Comparison of ENCODE assay signal across 1 cellular context in the genomic region with DNA sequence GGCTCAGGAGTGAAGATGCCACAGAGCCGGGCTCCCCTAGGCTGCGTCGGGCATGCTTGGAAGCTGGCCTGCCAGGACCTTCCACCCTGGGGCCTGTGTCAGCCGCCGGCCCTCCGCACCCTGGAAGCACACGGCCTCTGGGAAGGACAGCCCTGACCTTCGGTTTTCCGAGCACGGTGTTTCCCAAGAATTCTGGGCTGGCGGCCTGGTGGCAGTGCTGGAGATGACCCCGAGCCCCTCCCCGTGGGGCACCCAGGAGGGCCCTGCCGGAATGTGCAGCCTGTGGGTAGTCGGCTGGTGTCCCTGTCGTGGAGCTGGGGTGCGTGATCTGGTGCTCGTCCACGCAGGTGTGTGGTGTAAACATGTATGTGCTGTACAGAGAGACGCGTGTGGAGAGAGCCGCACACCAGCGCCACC.
TF ChIP-seq lines count a peak whose summit lies in the region.

No MANE protein-coding gene starts in this region.

TF ChIP-seq in HepG2, 621 proteins besides CTCF, POLR2A, EP300 and RAD21 (continued from another document and continues in another):
- TF ChIP-seq, protein P1, sequence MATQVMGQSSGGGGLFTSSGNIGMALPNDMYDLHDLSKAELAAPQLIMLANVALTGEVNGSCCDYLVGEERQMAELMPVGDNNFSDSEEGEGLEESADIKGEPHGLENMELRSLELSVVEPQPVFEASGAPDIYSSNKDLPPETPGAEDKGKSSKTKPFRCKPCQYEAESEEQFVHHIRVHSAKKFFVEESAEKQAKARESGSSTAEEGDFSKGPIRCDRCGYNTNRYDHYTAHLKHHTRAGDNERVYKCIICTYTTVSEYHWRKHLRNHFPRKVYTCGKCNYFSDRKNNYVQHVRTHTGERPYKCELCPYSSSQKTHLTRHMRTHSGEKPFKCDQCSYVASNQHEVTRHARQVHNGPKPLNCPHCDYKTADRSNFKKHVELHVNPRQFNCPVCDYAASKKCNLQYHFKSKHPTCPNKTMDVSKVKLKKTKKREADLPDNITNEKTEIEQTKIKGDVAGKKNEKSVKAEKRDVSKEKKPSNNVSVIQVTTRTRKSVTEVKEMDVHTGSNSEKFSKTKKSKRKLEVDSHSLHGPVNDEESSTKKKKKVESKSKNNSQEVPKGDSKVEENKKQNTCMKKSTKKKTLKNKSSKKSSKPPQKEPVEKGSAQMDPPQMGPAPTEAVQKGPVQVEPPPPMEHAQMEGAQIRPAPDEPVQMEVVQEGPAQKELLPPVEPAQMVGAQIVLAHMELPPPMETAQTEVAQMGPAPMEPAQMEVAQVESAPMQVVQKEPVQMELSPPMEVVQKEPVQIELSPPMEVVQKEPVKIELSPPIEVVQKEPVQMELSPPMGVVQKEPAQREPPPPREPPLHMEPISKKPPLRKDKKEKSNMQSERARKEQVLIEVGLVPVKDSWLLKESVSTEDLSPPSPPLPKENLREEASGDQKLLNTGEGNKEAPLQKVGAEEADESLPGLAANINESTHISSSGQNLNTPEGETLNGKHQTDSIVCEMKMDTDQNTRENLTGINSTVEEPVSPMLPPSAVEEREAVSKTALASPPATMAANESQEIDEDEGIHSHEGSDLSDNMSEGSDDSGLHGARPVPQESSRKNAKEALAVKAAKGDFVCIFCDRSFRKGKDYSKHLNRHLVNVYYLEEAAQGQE (IDR thresholded peaks at IDR 0.05; ENCODE audit: borderline replicate concordance in 1 of 2, low read depth in 1 of 2, low read length in 2 of 2): no peak
- TF ChIP-seq ZMAT3 (CRISPR knock-in tag; conservative IDR thresholded peaks at IDR 0.05) (no peak), ZNF232 (CRISPR knock-in tag; IDR thresholded peaks at IDR 0.05; ENCODE audit: borderline replicate concordance) (no peak; the same call in 1 of the 2 replicates), TBL1XR1 (IDR thresholded peaks at IDR 0.05; ENCODE audit: borderline replicate concordance, low read length, partially characterized antibody) (no peak), HOXA9 (CRISPR knock-in tag; IDR thresholded peaks at IDR 0.05; ENCODE audit: borderline replicate concordance) (no peak), NCOA2 (CRISPR knock-in tag; IDR thresholded peaks at IDR 0.05) (no peak), ZNF776 (CRISPR knock-in tag; IDR thresholded peaks at IDR 0.05) (no peak), SP4 (CRISPR knock-in tag; IDR thresholded peaks at IDR 0.05) (no peak), ZNF678 (CRISPR knock-in tag; IDR thresholded peaks at IDR 0.05) (no peak), TCF12 (IDR thresholded peaks at IDR 0.05) (no peak), TCF12 (CRISPR knock-in tag; IDR thresholded peaks at IDR 0.05) (no peak), ZNF572 (CRISPR knock-in tag; IDR thresholded peaks at IDR 0.05) (peak; percentile 63; the same call in 1 of the 2 replicates), ARHGAP35 (CRISPR knock-in tag; IDR thresholded peaks at IDR 0.05; ENCODE audit: borderline replicate concordance) (no peak), NFE2L2 (IDR thresholded peaks at IDR 0.05; ENCODE audit: low read length) (no peak), DMAP1 (CRISPR knock-in tag; IDR thresholded peaks at IDR 0.05) (no peak), ZBTB7B (CRISPR knock-in tag; IDR thresholded peaks at IDR 0.05) (peak; percentile 49; the same call in 1 of the 2 replicates), MYC (CRISPR knock-in tag; IDR thresholded peaks at IDR 0.05; ENCODE audit: borderline replicate concordance) (peak; percentile 33; the same call in 1 of the 2 replicates), HNF4A (CRISPR knock-in tag; IDR thresholded peaks at IDR 0.05) (0 out of 2 replicates have a peak, but pooled peaks have one; percentile 34), ZNF891 (CRISPR knock-in tag; IDR thresholded peaks at IDR 0.05) (no peak), NPAS2 (CRISPR knock-in tag; IDR thresholded peaks at IDR 0.05; ENCODE audit: borderline replicate concordance) (no peak), RBAK (CRISPR knock-in tag; IDR thresholded peaks at IDR 0.05) (no peak), HNRNPLL (IDR thresholded peaks at IDR 0.05; ENCODE audit: low read depth, low read length, poor library complexity, severe bottlenecking) (no peak), CC2D1A (CRISPR knock-in tag; IDR thresholded peaks at IDR 0.05) (no peak)
- TF ChIP-seq, protein P2, sequence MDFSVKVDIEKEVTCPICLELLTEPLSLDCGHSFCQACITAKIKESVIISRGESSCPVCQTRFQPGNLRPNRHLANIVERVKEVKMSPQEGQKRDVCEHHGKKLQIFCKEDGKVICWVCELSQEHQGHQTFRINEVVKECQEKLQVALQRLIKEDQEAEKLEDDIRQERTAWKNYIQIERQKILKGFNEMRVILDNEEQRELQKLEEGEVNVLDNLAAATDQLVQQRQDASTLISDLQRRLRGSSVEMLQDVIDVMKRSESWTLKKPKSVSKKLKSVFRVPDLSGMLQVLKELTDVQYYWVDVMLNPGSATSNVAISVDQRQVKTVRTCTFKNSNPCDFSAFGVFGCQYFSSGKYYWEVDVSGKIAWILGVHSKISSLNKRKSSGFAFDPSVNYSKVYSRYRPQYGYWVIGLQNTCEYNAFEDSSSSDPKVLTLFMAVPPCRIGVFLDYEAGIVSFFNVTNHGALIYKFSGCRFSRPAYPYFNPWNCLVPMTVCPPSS (IDR thresholded peaks at IDR 0.05): no peak
- TF ChIP-seq, protein P3, sequence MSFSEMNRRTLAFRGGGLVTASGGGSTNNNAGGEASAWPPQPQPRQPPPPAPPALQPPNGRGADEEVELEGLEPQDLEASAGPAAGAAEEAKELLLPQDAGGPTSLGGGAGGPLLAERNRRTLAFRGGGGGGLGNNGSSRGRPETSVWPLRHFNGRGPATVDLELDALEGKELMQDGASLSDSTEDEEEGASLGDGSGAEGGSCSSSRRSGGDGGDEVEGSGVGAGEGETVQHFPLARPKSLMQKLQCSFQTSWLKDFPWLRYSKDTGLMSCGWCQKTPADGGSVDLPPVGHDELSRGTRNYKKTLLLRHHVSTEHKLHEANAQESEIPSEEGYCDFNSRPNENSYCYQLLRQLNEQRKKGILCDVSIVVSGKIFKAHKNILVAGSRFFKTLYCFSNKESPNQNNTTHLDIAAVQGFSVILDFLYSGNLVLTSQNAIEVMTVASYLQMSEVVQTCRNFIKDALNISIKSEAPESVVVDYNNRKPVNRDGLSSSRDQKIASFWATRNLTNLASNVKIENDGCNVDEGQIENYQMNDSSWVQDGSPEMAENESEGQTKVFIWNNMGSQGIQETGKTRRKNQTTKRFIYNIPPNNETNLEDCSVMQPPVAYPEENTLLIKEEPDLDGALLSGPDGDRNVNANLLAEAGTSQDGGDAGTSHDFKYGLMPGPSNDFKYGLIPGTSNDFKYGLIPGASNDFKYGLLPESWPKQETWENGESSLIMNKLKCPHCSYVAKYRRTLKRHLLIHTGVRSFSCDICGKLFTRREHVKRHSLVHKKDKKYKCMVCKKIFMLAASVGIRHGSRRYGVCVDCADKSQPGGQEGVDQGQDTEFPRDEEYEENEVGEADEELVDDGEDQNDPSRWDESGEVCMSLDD (CRISPR knock-in tag; IDR thresholded peaks at IDR 0.05; ENCODE audit: borderline replicate concordance): no peak
- TF ChIP-seq, protein P4, sequence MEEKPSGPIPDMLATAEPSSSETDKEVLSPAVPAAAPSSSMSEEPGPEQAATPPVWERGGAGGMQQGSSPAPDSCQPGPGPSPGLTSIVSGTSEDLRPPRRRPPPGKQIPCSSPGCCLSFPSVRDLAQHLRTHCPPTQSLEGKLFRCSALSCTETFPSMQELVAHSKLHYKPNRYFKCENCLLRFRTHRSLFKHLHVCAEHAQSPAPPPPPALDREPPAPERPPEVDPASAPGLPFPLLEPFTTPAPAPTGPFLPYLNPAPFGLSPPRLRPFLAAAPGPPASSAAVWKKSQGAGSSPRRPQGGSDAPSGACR (CRISPR knock-in tag; IDR thresholded peaks at IDR 0.05): peak; percentile 88
- TF ChIP-seq, protein P5, sequence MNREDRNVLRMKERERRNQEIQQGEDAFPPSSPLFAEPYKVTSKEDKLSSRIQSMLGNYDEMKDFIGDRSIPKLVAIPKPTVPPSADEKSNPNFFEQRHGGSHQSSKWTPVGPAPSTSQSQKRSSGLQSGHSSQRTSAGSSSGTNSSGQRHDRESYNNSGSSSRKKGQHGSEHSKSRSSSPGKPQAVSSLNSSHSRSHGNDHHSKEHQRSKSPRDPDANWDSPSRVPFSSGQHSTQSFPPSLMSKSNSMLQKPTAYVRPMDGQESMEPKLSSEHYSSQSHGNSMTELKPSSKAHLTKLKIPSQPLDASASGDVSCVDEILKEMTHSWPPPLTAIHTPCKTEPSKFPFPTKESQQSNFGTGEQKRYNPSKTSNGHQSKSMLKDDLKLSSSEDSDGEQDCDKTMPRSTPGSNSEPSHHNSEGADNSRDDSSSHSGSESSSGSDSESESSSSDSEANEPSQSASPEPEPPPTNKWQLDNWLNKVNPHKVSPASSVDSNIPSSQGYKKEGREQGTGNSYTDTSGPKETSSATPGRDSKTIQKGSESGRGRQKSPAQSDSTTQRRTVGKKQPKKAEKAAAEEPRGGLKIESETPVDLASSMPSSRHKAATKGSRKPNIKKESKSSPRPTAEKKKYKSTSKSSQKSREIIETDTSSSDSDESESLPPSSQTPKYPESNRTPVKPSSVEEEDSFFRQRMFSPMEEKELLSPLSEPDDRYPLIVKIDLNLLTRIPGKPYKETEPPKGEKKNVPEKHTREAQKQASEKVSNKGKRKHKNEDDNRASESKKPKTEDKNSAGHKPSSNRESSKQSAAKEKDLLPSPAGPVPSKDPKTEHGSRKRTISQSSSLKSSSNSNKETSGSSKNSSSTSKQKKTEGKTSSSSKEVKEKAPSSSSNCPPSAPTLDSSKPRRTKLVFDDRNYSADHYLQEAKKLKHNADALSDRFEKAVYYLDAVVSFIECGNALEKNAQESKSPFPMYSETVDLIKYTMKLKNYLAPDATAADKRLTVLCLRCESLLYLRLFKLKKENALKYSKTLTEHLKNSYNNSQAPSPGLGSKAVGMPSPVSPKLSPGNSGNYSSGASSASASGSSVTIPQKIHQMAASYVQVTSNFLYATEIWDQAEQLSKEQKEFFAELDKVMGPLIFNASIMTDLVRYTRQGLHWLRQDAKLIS (CRISPR knock-in tag; IDR thresholded peaks at IDR 0.05): no peak
- TF ChIP-seq, protein P6, sequence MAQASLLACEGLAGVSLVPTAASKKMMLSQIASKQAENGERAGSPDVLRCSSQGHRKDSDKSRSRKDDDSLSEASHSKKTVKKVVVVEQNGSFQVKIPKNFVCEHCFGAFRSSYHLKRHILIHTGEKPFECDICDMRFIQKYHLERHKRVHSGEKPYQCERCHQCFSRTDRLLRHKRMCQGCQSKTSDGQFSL (CRISPR knock-in tag; IDR thresholded peaks at IDR 0.05): no peak
- TF ChIP-seq, protein P7, sequence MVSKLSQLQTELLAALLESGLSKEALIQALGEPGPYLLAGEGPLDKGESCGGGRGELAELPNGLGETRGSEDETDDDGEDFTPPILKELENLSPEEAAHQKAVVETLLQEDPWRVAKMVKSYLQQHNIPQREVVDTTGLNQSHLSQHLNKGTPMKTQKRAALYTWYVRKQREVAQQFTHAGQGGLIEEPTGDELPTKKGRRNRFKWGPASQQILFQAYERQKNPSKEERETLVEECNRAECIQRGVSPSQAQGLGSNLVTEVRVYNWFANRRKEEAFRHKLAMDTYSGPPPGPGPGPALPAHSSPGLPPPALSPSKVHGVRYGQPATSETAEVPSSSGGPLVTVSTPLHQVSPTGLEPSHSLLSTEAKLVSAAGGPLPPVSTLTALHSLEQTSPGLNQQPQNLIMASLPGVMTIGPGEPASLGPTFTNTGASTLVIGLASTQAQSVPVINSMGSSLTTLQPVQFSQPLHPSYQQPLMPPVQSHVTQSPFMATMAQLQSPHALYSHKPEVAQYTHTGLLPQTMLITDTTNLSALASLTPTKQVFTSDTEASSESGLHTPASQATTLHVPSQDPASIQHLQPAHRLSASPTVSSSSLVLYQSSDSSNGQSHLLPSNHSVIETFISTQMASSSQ (IDR thresholded peaks at IDR 0.05; ENCODE audit: low read depth): no peak
- TF ChIP-seq, protein P7 (CRISPR knock-in tag; IDR thresholded peaks at IDR 0.05; ENCODE audit: borderline replicate concordance): no peak
- TF ChIP-seq, protein P8, sequence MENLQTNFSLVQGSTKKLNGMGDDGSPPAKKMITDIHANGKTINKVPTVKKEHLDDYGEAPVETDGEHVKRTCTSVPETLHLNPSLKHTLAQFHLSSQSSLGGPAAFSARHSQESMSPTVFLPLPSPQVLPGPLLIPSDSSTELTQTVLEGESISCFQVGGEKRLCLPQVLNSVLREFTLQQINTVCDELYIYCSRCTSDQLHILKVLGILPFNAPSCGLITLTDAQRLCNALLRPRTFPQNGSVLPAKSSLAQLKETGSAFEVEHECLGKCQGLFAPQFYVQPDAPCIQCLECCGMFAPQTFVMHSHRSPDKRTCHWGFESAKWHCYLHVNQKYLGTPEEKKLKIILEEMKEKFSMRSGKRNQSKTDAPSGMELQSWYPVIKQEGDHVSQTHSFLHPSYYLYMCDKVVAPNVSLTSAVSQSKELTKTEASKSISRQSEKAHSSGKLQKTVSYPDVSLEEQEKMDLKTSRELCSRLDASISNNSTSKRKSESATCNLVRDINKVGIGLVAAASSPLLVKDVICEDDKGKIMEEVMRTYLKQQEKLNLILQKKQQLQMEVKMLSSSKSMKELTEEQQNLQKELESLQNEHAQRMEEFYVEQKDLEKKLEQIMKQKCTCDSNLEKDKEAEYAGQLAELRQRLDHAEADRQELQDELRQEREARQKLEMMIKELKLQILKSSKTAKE (CRISPR knock-in tag; IDR thresholded peaks at IDR 0.05; ENCODE audit: borderline replicate concordance): no peak
- TF ChIP-seq, protein P9, sequence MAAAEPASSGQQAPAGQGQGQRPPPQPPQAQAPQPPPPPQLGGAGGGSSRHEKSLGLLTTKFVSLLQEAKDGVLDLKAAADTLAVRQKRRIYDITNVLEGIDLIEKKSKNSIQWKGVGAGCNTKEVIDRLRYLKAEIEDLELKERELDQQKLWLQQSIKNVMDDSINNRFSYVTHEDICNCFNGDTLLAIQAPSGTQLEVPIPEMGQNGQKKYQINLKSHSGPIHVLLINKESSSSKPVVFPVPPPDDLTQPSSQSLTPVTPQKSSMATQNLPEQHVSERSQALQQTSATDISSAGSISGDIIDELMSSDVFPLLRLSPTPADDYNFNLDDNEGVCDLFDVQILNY (CRISPR knock-in tag; conservative IDR thresholded peaks at IDR 0.05): no peak
